Comparison of ENCODE assay signal across 6 cellular contexts in genomic region chr1:145886390-145886789, GRCh38. TPM values are rescaled to one million over a fixed set of nuclear protein-coding genes. Genes with fewer than 3 reads are reported as not detected.
A peak's percentile ranks its signal among the peaks of the same experiment; 100 is the strongest.
DNase-seq lines count a peak whose midpoint lies in the region; ATAC-seq lines count a peak whose summit lies in the region.

No MANE protein-coding gene starts in this region.

- no peak for ATAC-seq in stimulated activated naive CD8-positive, alpha-beta T cell treated with anti-CD3 and anti-CD28 coated beads, Interleukin-15, Interleukin-2, amounts not matched to agents 100 U/mL and 50 U/mL, for 24 hours
- no peak for ATAC-seq in GM21619 (IDR thresholded peaks at IDR 0.05; ENCODE audit: unreplicated experiment)

- H3K36me3 Mint-ChIP-seq in stimulated activated naive CD8-positive, alpha-beta T cell treated with anti-CD3 and anti-CD28 coated beads, Interleukin-15, Interleukin-2, amounts not matched to agents 100 ng/mL and 50 ng/mL, for 24 hours (ENCODE audit: low read depth), result no peaks in the 10 kb centered on the region
- no peaks in the 10 kb centered on the region for H3K36me3 Mint-ChIP-seq in immature natural killer cell

- H3K27me3 Mint-ChIP-seq in stimulated activated naive CD8-positive, alpha-beta T cell treated with anti-CD3 and anti-CD28 coated beads, Interleukin-15, Interleukin-2, amounts not matched to agents 100 ng/mL and 50 ng/mL, for 24 hours, result peaks cover 28% of the 10 kb centered on the region
- H3K27me3 Mint-ChIP-seq in immature natural killer cell (ENCODE audit: low read depth in 3 of 3), result peaks cover 0 to 13% (median 12%) of the 10 kb centered on the region in 3 donors

- peak overlapping the region; percentile 81 for H3K4me3 Mint-ChIP-seq in stimulated activated naive CD8-positive, alpha-beta T cell treated with anti-CD3 and anti-CD28 coated beads, Interleukin-15, Interleukin-2, amounts not matched to agents 100 ng/mL and 50 ng/mL, for 24 hours
- H3K4me3 Mint-ChIP-seq in immature natural killer cell, result peak overlapping the region; percentile 81 to 88 (median 83)

- H3K27ac Mint-ChIP-seq in stimulated activated naive CD8-positive, alpha-beta T cell treated with anti-CD3 and anti-CD28 coated beads, Interleukin-15, Interleukin-2, amounts not matched to agents 100 ng/mL and 50 ng/mL, for 24 hours, result no peak overlapping the region
- no peak overlapping the region for H3K27ac Mint-ChIP-seq in immature natural killer cell

- no peak for DNase-seq in stimulated activated naive CD8-positive, alpha-beta T cell treated with anti-CD3 and anti-CD28 coated beads, Interleukin-15, Interleukin-2, amounts not matched to agents 100 U/mL and 50 U/mL, for 24 hours
- DNase-seq in immature natural killer cell (no peak), NCI-H2107 (lab: John Stamatoyannopoulos, UW) (no peak), DMS79 treated with DMSO at 0.1 percent for 48 hours (lab: John Stamatoyannopoulos, UW) (no peak)

- H3K9me3 Mint-ChIP-seq in stimulated activated naive CD8-positive, alpha-beta T cell treated with anti-CD3 and anti-CD28 coated beads, Interleukin-15, Interleukin-2, amounts not matched to agents 100 ng/mL and 50 ng/mL, for 24 hours, result no peaks in the 10 kb centered on the region
- H3K9me3 Mint-ChIP-seq in immature natural killer cell, result no peaks in the 10 kb centered on the region

- peaks cover 19% of the 10 kb centered on the region for H3K4me1 Mint-ChIP-seq in stimulated activated naive CD8-positive, alpha-beta T cell treated with anti-CD3 and anti-CD28 coated beads, Interleukin-15, Interleukin-2, amounts not matched to agents 100 ng/mL and 50 ng/mL, for 24 hours (ENCODE audit: low read depth)
- H3K4me1 Mint-ChIP-seq in immature natural killer cell, result peaks cover 14 to 23% of the 10 kb centered on the region in 2 donors

RNA-seq across cellular contexts. Expression of gene ANKRD35, which starts 0.7 kb away (rescaled TPM):
- under 1 TPM; 0.40 to 0.93 (median 0.86) TPM for polyA plus RNA-seq in immature natural killer cell

RNA-seq across cellular contexts. Expression of gene ITGA10, which starts 23.5 kb away (rescaled TPM):
- not detected for polyA plus RNA-seq in immature natural killer cell

RNA-seq across cellular contexts. Expression of gene PIAS3, which starts 27.5 kb away (rescaled TPM):
- 10 to 100 TPM in 2 of 3 donors, 1 to 10 TPM in 1; 9.3 to 27.1 (median 10.5) TPM for polyA plus RNA-seq in immature natural killer cell

RNA-seq across cellular contexts. Expression of gene PEX11B, which starts 32.1 kb away (rescaled TPM):
- polyA plus RNA-seq in immature natural killer cell, result 10 to 100 TPM; 40.2 to 73.0 (median 56.9) TPM

RNA-seq across cellular contexts. Expression of gene RBM8A, which starts 40.9 kb away (rescaled TPM):
- polyA plus RNA-seq in immature natural killer cell, result 100 to 1,000 TPM; 175 to 256 (median 194) TPM
